10 cellular contexts compared by ENCODE assay signal in genomic region chr14:104352493-104353220, GRCh38.
"Had no signal": no experiment of that assay in that cellular context is flagged by ENCODE, and none has a peak within 500 bp of the region (broad histone marks: within the 10 kb centered on the region; RNA-seq: fewer than 3 reads in every experiment).

No MANE protein-coding gene starts in this region.

- H3K27me3 Mint-ChIP-seq: activated naive CD4-positive, alpha-beta T cell treated with anti-CD3 and anti-CD28 coated beads, Interleukin-2, amount 50 U/mL, for 24 hours had no signal

- H3K27me3 ChIP-seq: ovary, thyroid gland, vagina had no signal

- DNase-seq: esophagus squamous epithelium, foreskin fibroblast, small intestine, thyroid gland had no signal

- H3K9me3 ChIP-seq: ovary, thyroid gland, vagina had no signal

- H3K4me1 ChIP-seq: vagina had no signal

- H3K4me3 Mint-ChIP-seq: activated naive CD4-positive, alpha-beta T cell treated with anti-CD3 and anti-CD28 coated beads, Interleukin-2, amount 50 U/mL, for 24 hours; memory B cell had no signal

- H3K27ac ChIP-seq: dorsolateral prefrontal cortex, esophagus squamous epithelium, ovary, thyroid gland, vagina had no signal

- ATAC-seq: left lobe of liver had no signal

- H3K4me3 ChIP-seq: dorsolateral prefrontal cortex, esophagus squamous epithelium, ovary, thyroid gland, vagina had no signal

- H3K27ac Mint-ChIP-seq: activated naive CD4-positive, alpha-beta T cell treated with anti-CD3 and anti-CD28 coated beads, Interleukin-2, amount 50 U/mL, for 24 hours; memory B cell had no signal

- H3K9me3 Mint-ChIP-seq: activated naive CD4-positive, alpha-beta T cell treated with anti-CD3 and anti-CD28 coated beads, Interleukin-2, amount 50 U/mL, for 24 hours had no signal

- H3K36me3 Mint-ChIP-seq: activated naive CD4-positive, alpha-beta T cell treated with anti-CD3 and anti-CD28 coated beads, Interleukin-2, amount 50 U/mL, for 24 hours; memory B cell had no signal

- H3K4me1 Mint-ChIP-seq: activated naive CD4-positive, alpha-beta T cell treated with anti-CD3 and anti-CD28 coated beads, Interleukin-2, amount 50 U/mL, for 24 hours; memory B cell had no signal

- H3K36me3 ChIP-seq: esophagus squamous epithelium, ovary, thyroid gland, vagina had no signal
